Comparison of ENCODE assay signal across 1 cellular context in genomic region chr1:8035289-8035688, GRCh38.
TF ChIP-seq lines count a peak whose summit lies in the region.

No MANE protein-coding gene starts in this region.

TF ChIP-seq in HCT116, 20 proteins besides CTCF, POLR2A, EP300 and RAD21 (continued from another document):
- TF ChIP-seq ZBTB33 (IDR thresholded peaks at IDR 0.05; ENCODE audit: extremely low read depth, insufficient replicate concordance, low read length) (no peak), ZFX (IDR thresholded peaks at IDR 0.05) (no peak), CEBPB (IDR thresholded peaks at IDR 0.05; ENCODE audit: low read depth) (peak; percentile 59; the same call in 1 of the 2 replicates), CBX3 (IDR thresholded peaks at IDR 0.05; ENCODE audit: low read depth) (peak; percentile 67; the same call in 1 of the 2 replicates), YY1 (IDR thresholded peaks at IDR 0.05; ENCODE audit: extremely low read depth, insufficient replicate concordance, low read depth, low read length) (no peak), ZNF274 (IDR thresholded peaks at IDR 0.05; ENCODE audit: low read depth, low read length) (no peak), SP1 (IDR thresholded peaks at IDR 0.05; ENCODE audit: low read depth) (0 out of 2 replicates have a peak, but pooled peaks have one; percentile 26), ATF3 (IDR thresholded peaks at IDR 0.05) (no peak), MAX (IDR thresholded peaks at IDR 0.05) (peak; percentile 52; the same call in 1 of the 2 replicates), ELF1 (IDR thresholded peaks at IDR 0.05; ENCODE audit: borderline replicate concordance, low read depth) (no peak), POLR2AphosphoS5 (IDR thresholded peaks at IDR 0.05; ENCODE audit: low read depth, low read length) (no peak)
